ENCODE assay signal across 13 cellular contexts in genomic region chr2:199851886-199852285, GRCh38. TPM values are rescaled to one million over a fixed set of nuclear protein-coding genes. Genes with fewer than 3 reads are reported as not detected.
DNase-seq lines count a peak whose midpoint lies in the region; ATAC-seq and TF ChIP-seq lines count a peak whose summit lies in the region.
"Had no signal": no experiment of that assay in that cellular context is flagged by ENCODE, and none has a peak within 500 bp of the region (broad histone marks: within the 10 kb centered on the region; RNA-seq: fewer than 3 reads in every experiment).

No MANE protein-coding gene starts in this region.

- H3K4me1 ChIP-seq in OCI-LY3 (ENCODE audit: low read length) (peaks cover 10% of the 10 kb centered on the region), trophoblast cell (ENCODE audit: control insufficient read depth in 1 of 2, insufficient read depth in 2 of 2, low read length in 2 of 2) (peaks cover 0 to 2% of the 10 kb centered on the region in 2 experiments)

- no peaks in the 10 kb centered on the region for H3K79me2 ChIP-seq in OCI-LY3 (ENCODE audit: low read length)
- peaks cover 2% of the 10 kb centered on the region for H3K79me2 ChIP-seq in trophoblast cell (ENCODE audit: control insufficient read depth, insufficient read depth, low read length, poor library complexity)

- H3K27me3 ChIP-seq in OCI-LY3 (ENCODE audit: low read depth, low read length) = peaks cover 8% of the 10 kb centered on the region; the same call in 1 of the 2 replicates
- H3K27me3 ChIP-seq in trophoblast cell (ENCODE audit: insufficient read depth, low read length) = no peaks in the 10 kb centered on the region
- H3K27me3 ChIP-seq: tibial nerve had no signal

- H3K79me1 ChIP-seq in trophoblast cell (ENCODE audit: low read length) = peaks cover 4% of the 10 kb centered on the region

- H3K9ac ChIP-seq in OCI-LY3 (ENCODE audit: low read length) (no peak overlapping the region), trophoblast cell (ENCODE audit: low read length) (no peak overlapping the region)

- peak overlapping the region; percentile 50; the same call in 1 of the 2 replicates for H3K4me3 ChIP-seq in GM12865 (ENCODE audit: low read depth, low read length)
- no peak overlapping the region for H3K4me3 ChIP-seq in OCI-LY3 (ENCODE audit: low read length)
- no peak overlapping the region for H3K4me3 ChIP-seq in retinal pigment epithelial cell (ENCODE audit: low read length)
- H3K4me3 ChIP-seq in trophoblast cell (ENCODE audit: low read depth, low read length) = no peak overlapping the region

- H3K14ac ChIP-seq in trophoblast cell (ENCODE audit: low read length) = no peak overlapping the region

- no peak for TF ChIP-seq CTCF in GM12865 (IDR thresholded peaks at IDR 0.05; ENCODE audit: insufficient read depth, low read depth, low read length, missing control alignments)
- TF ChIP-seq CTCF in OCI-LY3 (IDR thresholded peaks at IDR 0.05; ENCODE audit: low read depth, low read length) = no peak
- no peak for TF ChIP-seq CTCF in retinal pigment epithelial cell (conservative IDR thresholded peaks at IDR 0.05; ENCODE audit: low read depth, low read length)

- H4K12ac ChIP-seq in trophoblast cell (ENCODE audit: low read depth, low read length) = no peak overlapping the region

- H2AFZ ChIP-seq in OCI-LY3 (ENCODE audit: low read depth, low read length) (no peak overlapping the region), trophoblast cell (ENCODE audit: insufficient read depth, low read length, poor library complexity) (no peak overlapping the region)

- H3K4me2 ChIP-seq in OCI-LY3 (ENCODE audit: low read length) (peak overlapping the region; percentile 97; the same call in 1 of the 2 replicates), trophoblast cell (ENCODE audit: low read length) (no peak overlapping the region)

- H3K9me3 ChIP-seq in OCI-LY3 (ENCODE audit: insufficient read depth, low read length) (no peaks in the 10 kb centered on the region), trophoblast cell (ENCODE audit: insufficient read depth, low read depth, low read length) (no peaks in the 10 kb centered on the region)
- H3K9me3 ChIP-seq: mucosa of descending colon, tibial nerve had no signal

- H3K27ac ChIP-seq in OCI-LY3 (ENCODE audit: low read length) (no peak overlapping the region), trophoblast cell (ENCODE audit: low read depth, low read length) (no peak overlapping the region)
- H3K27ac ChIP-seq: brain microvascular endothelial cell had no signal

- H3K18ac ChIP-seq in trophoblast cell (ENCODE audit: low read length) = no peak overlapping the region

- DNase-seq in GM12865 (ENCODE audit: low read depth) = no peak
- peak; percentile 56 for DNase-seq in NCI-H2081 treated with DMSO at 0.1 percent for 48 hours (lab: John Stamatoyannopoulos, UW)
- peak; percentile 68 for DNase-seq in retinal pigment epithelial cell (ENCODE audit: low read depth)
- no peak for DNase-seq in NCI-H2107 (lab: John Stamatoyannopoulos, UW)
- no peak for DNase-seq in trophoblast cell
- DNase-seq in NCI-H1436 treated with DMSO at 0.1 percent for 48 hours (lab: John Stamatoyannopoulos, UW) = no peak
- DNase-seq: activated CD8-positive, alpha-beta memory T cell treated with anti-CD3 and anti-CD28 coated beads, Interleukin-2, amount 50 U/mL, for 48 hours; brain microvascular endothelial cell; mucosa of descending colon; stimulated activated CD4-positive, alpha-beta T cell treated with anti-CD3 and anti-CD28 coated beads, Interleukin-4, amount 100 ng/mL, for 4 hours had no signal

- no peak overlapping the region for H4K8ac ChIP-seq in trophoblast cell (ENCODE audit: low read depth, low read length)

- H4K20me1 ChIP-seq in OCI-LY3 (ENCODE audit: insufficient read depth, low read length) = no peaks in the 10 kb centered on the region

- H3K4ac ChIP-seq in trophoblast cell (ENCODE audit: low read depth, low read length) = no peak overlapping the region

- no peak overlapping the region for H2BK120ac ChIP-seq in trophoblast cell (ENCODE audit: insufficient read depth, low read length, poor library complexity)

- WGBS in trophoblast cell (ENCODE audit: extremely low coverage, insufficient coverage, insufficient read length) = no CpG with 5 or more reads among the region's 2 CpGs

- H3K23ac ChIP-seq in trophoblast cell (ENCODE audit: low read length) = no peak overlapping the region

- no peak overlapping the region for H2BK12ac ChIP-seq in trophoblast cell (ENCODE audit: low read length)

- no peak overlapping the region for H4K91ac ChIP-seq in trophoblast cell (ENCODE audit: low read depth, low read length)

- H2BK5ac ChIP-seq in trophoblast cell (ENCODE audit: low read depth, low read length, poor library complexity) = no peak overlapping the region

- H3K36me3 ChIP-seq in OCI-LY3 (replicated peaks; ENCODE audit: low read depth, low read length) (no peaks in the 10 kb centered on the region), trophoblast cell (ENCODE audit: control insufficient read depth in 1 of 2, insufficient read depth in 2 of 2, low read length in 2 of 2) (no peaks in the 10 kb centered on the region)
- H3K36me3 ChIP-seq: brain microvascular endothelial cell, tibial nerve had no signal

- H2AK5ac ChIP-seq in trophoblast cell (ENCODE audit: low read length) = no peak overlapping the region

- no peak for ATAC-seq in GM21367 (IDR thresholded peaks at IDR 0.05; ENCODE audit: unreplicated experiment)

RNA-seq across cellular contexts. Expression of gene FTCDNL1, which starts 0.9 kb away (rescaled TPM):
- polyA plus RNA-seq in trophoblast cell (2013) = 0.22 TPM in 2 replicates

RNA-seq across cellular contexts. Expression of gene C2orf69, which starts 59.2 kb away (rescaled TPM):
- polyA plus RNA-seq in trophoblast cell (2013) = 7.7 and 7.9 TPM in 2 replicates

Comparison
In these comparisons a context has a peak if more than half of its experiments do, and no peak if none do; other contexts are left out.
1. DNase-seq: peak in NCI-H2081 treated with DMSO at 0.1 percent for 48 hours (single experiment) and retinal pigment epithelial cell (single experiment); none in GM12865 (single experiment), NCI-H2107 (single experiment), trophoblast cell (0 of 2) and NCI-H1436 treated with DMSO at 0.1 percent for 48 hours (single experiment).